Comparison of ENCODE assay signal across 17 cellular contexts in the genomic region with DNA sequence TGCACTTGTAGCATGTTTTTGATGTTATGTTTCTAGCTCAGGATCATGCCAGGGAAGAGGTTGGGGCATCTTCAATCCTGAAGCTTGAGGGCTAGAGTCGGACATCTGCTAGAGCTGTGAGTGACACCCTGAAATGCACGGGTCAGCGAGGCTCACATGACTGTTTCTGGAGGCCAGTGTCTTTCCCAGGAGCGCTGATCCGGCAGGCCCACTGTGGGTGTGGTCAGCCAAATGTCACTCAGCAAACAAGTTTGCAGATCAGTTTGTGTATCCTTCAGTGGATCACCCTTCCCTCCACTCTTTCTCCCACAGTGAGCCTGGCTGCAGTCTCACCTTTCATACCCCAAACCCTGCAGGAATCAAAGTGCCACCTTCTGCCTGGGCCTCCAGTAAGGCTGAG. TPM values are rescaled to one million over a fixed set of nuclear protein-coding genes. Genes with fewer than 3 reads are reported as not detected.
A peak's percentile ranks its signal among the peaks of the same experiment; 100 is the strongest.
DNase-seq lines count a peak whose midpoint lies in the region; ATAC-seq and TF ChIP-seq lines count a peak whose summit lies in the region.
"Had no signal": no experiment of that assay in that cellular context is flagged by ENCODE, and none has a peak within 500 bp of the region (broad histone marks: within the 10 kb centered on the region; RNA-seq: fewer than 3 reads in every experiment).

No MANE protein-coding gene starts in this region.

- CTCF ChIA-PET in RWPE1 (lab: Yijun Ruan, JAX), result no interaction called here

- no peak for ATAC-seq in upper lobe of right lung
- no peak for ATAC-seq in omental fat pad (ENCODE audit: low FRiP score)
- ATAC-seq in Right ventricle myocardium inferior, result no peak
- ATAC-seq in HG02870 (IDR thresholded peaks at IDR 0.05; ENCODE audit: unreplicated experiment), result no peak
- ATAC-seq: CD8-positive, alpha-beta T cell; GM23338; HCT116 had no signal

- H3K27ac ChIP-seq in RWPE1 (peak overlapping the region; percentile 34), upper lobe of right lung (no peak overlapping the region)

- no peak for TF ChIP-seq CTCF in RWPE1 (conservative IDR thresholded peaks at IDR 0.05; ENCODE audit: low read depth)
- no peak for TF ChIP-seq CTCF in glutamatergic neuron (IDR thresholded peaks at IDR 0.05; ENCODE audit: partially characterized antibody, unreplicated experiment)
- no peak for TF ChIP-seq CTCF in neural crest cell (conservative IDR thresholded peaks at IDR 0.05)
- TF ChIP-seq CTCF in upper lobe of right lung (IDR thresholded peaks at IDR 0.05), result no peak
- no peak for TF ChIP-seq CTCF in omental fat pad (IDR thresholded peaks at IDR 0.05)

- H3K4me1 ChIP-seq in upper lobe of right lung, result no peaks in the 10 kb centered on the region

- H3K27ac Mint-ChIP-seq in glutamatergic neuron (ENCODE audit: unreplicated experiment) (peak overlapping the region; percentile 12), neural crest cell (ENCODE audit: unreplicated experiment) (peak overlapping the region; percentile 50)
- H3K27ac Mint-ChIP-seq: CD14-positive monocyte; CD8-positive, alpha-beta T cell; GM23338 had no signal

- H3K4me1 Mint-ChIP-seq in glutamatergic neuron (ENCODE audit: low read depth, unreplicated experiment), result peaks cover 2% of the 10 kb centered on the region
- peaks cover 18% of the 10 kb centered on the region for H3K4me1 Mint-ChIP-seq in neural crest cell
- H3K4me1 Mint-ChIP-seq: CD14-positive monocyte had no signal

- H3K27me3 ChIP-seq in upper lobe of right lung, result peaks cover 5% of the 10 kb centered on the region

- peaks cover 8% of the 10 kb centered on the region for H3K9me3 Mint-ChIP-seq in glutamatergic neuron (ENCODE audit: unreplicated experiment)
- no peaks in the 10 kb centered on the region for H3K9me3 Mint-ChIP-seq in neural crest cell
- H3K9me3 Mint-ChIP-seq: CD8-positive, alpha-beta T cell; GM23338 had no signal

- POLR2A ChIA-PET in RWPE1 (lab: Yijun Ruan, JAX; ENCODE audit: low non-redundant PET), result no interaction called here

- no peaks in the 10 kb centered on the region for H3K9me3 ChIP-seq in upper lobe of right lung

- H3K4me3 Mint-ChIP-seq in glutamatergic neuron (ENCODE audit: unreplicated experiment), result no peak overlapping the region
- H3K4me3 Mint-ChIP-seq in neural crest cell, result no peak overlapping the region
- H3K4me3 Mint-ChIP-seq: CD14-positive monocyte; CD8-positive, alpha-beta T cell; GM23338 had no signal

- H3K36me3 ChIP-seq in upper lobe of right lung, result no peaks in the 10 kb centered on the region

- H3K36me3 Mint-ChIP-seq in glutamatergic neuron (ENCODE audit: unreplicated experiment) (no peaks in the 10 kb centered on the region), neural crest cell (ENCODE audit: low read depth) (no peaks in the 10 kb centered on the region)
- H3K36me3 Mint-ChIP-seq: CD14-positive monocyte; CD8-positive, alpha-beta T cell had no signal

- intact Hi-C loops in upper lobe of right lung (cut with DNase I), result no loop called here
- intact Hi-C loops in Right ventricle myocardium inferior (cut with DNase I), result no loop called here

- DNase-seq in RWPE1 (ENCODE audit: low spot score) (no peak), glutamatergic neuron (no peak), neural crest cell (ENCODE audit: low read depth, low spot score) (no peak), upper lobe of right lung (peak; percentile 42), omental fat pad (ENCODE audit: low spot score) (no peak), Right ventricle myocardium inferior (ENCODE audit: missing footprints) (no peak)
- DNase-seq: CD8-positive, alpha-beta T cell; COR-L47; DMS153; DMS79 treated with DMSO at 0.1 percent for 48 hours; EL; IMR-90 had no signal

- H3K4me3 ChIP-seq in upper lobe of right lung, result no peak overlapping the region
- H3K4me3 ChIP-seq: GM23338 had no signal

- H3K27me3 Mint-ChIP-seq in glutamatergic neuron (ENCODE audit: unreplicated experiment), result peaks cover 2% of the 10 kb centered on the region
- H3K27me3 Mint-ChIP-seq in neural crest cell (ENCODE audit: low read depth), result no peaks in the 10 kb centered on the region

RNA-seq across cellular contexts. Expression of a gene that starts 23.0 kb away (rescaled TPM):
- 6.1 TPM for total RNA-seq in glutamatergic neuron (ENCODE audit: unreplicated experiment)
- total RNA-seq in neural crest cell, result 20.0 and 22.1 TPM in 2 replicates
- 11.1 TPM for total RNA-seq in upper lobe of right lung
- total RNA-seq in omental fat pad, result 10 to 100 TPM in 3 of 4 donors, 1 to 10 TPM in 1; 2.0 to 18.0 (median 15.0) TPM
- 4.1 TPM for total RNA-seq in Right ventricle myocardium inferior

RNA-seq across cellular contexts. Expression of a gene that starts 58.4 kb away (rescaled TPM):
- total RNA-seq in glutamatergic neuron (ENCODE audit: unreplicated experiment), result 20.6 TPM
- total RNA-seq in neural crest cell, result 1.3 and 1.4 TPM in 2 replicates
- not detected for total RNA-seq in upper lobe of right lung
- total RNA-seq in omental fat pad, result not detected
- total RNA-seq in Right ventricle myocardium inferior, result not detected
- total RNA-seq: CD8-positive, alpha-beta T cell; HT-29; IMR-90 had no signal
